Comparison of ENCODE assay signal across 13 cellular contexts in the genomic region with DNA sequence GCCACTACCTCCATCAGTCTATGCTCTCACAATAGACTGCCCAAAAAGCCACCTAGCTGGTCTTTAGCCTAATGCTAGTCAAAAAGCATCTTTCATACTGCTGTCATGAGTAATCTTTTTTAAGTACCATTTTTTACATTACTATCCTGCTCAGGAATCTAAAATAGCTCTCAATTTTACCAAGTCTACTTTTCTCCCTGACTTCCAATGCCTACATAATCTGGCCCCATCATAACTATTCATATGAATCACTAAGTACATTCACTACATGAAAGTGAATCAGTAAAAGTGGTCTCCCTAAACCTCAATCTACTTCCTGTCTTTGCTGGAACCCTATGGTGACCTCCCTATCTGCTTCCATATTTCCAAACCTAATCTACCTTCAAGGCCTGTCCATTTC.
DNase-seq lines count a peak whose midpoint lies in the region; ATAC-seq and TF ChIP-seq lines count a peak whose summit lies in the region.
"Had no signal": no experiment of that assay in that cellular context is flagged by ENCODE, and none has a peak within 500 bp of the region (broad histone marks: within the 10 kb centered on the region; RNA-seq: fewer than 3 reads in every experiment).

No MANE protein-coding gene starts in this region.

- H3K27ac ChIP-seq in foreskin keratinocyte = no peak overlapping the region
- H3K27ac ChIP-seq: VCaP had no signal

- no peaks in the 10 kb centered on the region for H3K9me3 ChIP-seq in T-helper 17 cell (ENCODE audit: control insufficient read depth, low read length, poor library complexity, severe bottlenecking)
- no peaks in the 10 kb centered on the region for H3K9me3 ChIP-seq in MG63

- peaks cover 48% of the 10 kb centered on the region for H3K36me3 ChIP-seq in MG63

- peak overlapping the region; percentile 45 for H3K27ac Mint-ChIP-seq in T-helper 17 cell
- H3K27ac Mint-ChIP-seq: memory B cell had no signal

- DNase-seq in AG10803 (ENCODE audit: low read depth) = peak; percentile 69
- no peak for DNase-seq in T-helper 17 cell
- peak; percentile 41 to 67 for DNase-seq in foreskin keratinocyte
- no peak for DNase-seq in MG63
- DNase-seq in sciatic nerve (ENCODE audit: low spot score) = no peak
- DNase-seq in DMS53 (lab: John Stamatoyannopoulos, UW) = no peak
- DNase-seq: activated gamma-delta T cell treated with Interleukin-2 at 50 U/mL for 16 hours, COR-L47, head of caudate nucleus had no signal

- no peak overlapping the region for H3K4me3 ChIP-seq in AG10803 (ENCODE audit: low read length)
- H3K4me3 ChIP-seq in MG63 = no peak overlapping the region

- H3K4me1 ChIP-seq in foreskin keratinocyte = no peaks in the 10 kb centered on the region

- H3K4me3 Mint-ChIP-seq in T-helper 17 cell = no peak overlapping the region
- H3K4me3 Mint-ChIP-seq: memory B cell had no signal

- H3K36me3 Mint-ChIP-seq in T-helper 17 cell (ENCODE audit: low read depth) = peaks cover 3% of the 10 kb centered on the region

- ATAC-seq in GM18907 (IDR thresholded peaks at IDR 0.05; ENCODE audit: unreplicated experiment) (peak; percentile 51), T-helper 17 cell (no peak), foreskin keratinocyte (peak; percentile 48), HG03095 (IDR thresholded peaks at IDR 0.05; ENCODE audit: unreplicated experiment) (no peak), sciatic nerve (no peak)

- peaks cover 6% of the 10 kb centered on the region for H3K4me1 Mint-ChIP-seq in T-helper 17 cell

- intact Hi-C loops in sciatic nerve (cut with DNase I) = no loop called here

- H3K27me3 ChIP-seq in foreskin keratinocyte = no peaks in the 10 kb centered on the region
- no peaks in the 10 kb centered on the region for H3K27me3 ChIP-seq in MG63

- H3K27me3 Mint-ChIP-seq in T-helper 17 cell = no peaks in the 10 kb centered on the region
- H3K27me3 Mint-ChIP-seq: memory B cell had no signal

- TF ChIP-seq CTCF in AG10803 (conservative IDR thresholded peaks at IDR 0.05; ENCODE audit: low read length) (no peak), foreskin keratinocyte (conservative IDR thresholded peaks at IDR 0.05) (no peak)

Comparison
In these comparisons a context has a peak if more than half of its experiments do, and no peak if none do; other contexts are left out.
1. DNase-seq: peak in AG10803 (single experiment) and foreskin keratinocyte (2 of 2); none in T-helper 17 cell (0 of 3), MG63 (single experiment), sciatic nerve (single experiment) and DMS53 (single experiment).
2. ATAC-seq: peak in GM18907 (single experiment) and foreskin keratinocyte (single experiment); none in T-helper 17 cell (single experiment), HG03095 (single experiment) and sciatic nerve (single experiment).